Comparison of ENCODE assay signal across 23 cellular contexts in genomic region chr15:83854950-83855707, GRCh38.
DNase-seq lines count a peak whose midpoint lies in the region; ATAC-seq, FAIRE-seq and TF ChIP-seq lines count a peak whose summit lies in the region.
"Had no signal": no experiment of that assay in that cellular context is flagged by ENCODE, and none has a peak within 500 bp of the region (broad histone marks: within the 10 kb centered on the region; RNA-seq: fewer than 3 reads in every experiment).

No MANE protein-coding gene starts in this region.

- H3K4me2 ChIP-seq in GM23338, result no peak overlapping the region

- H3K27me3 ChIP-seq in GM23338 (ENCODE audit: insufficient read depth) (no peaks in the 10 kb centered on the region), pancreas (no peaks in the 10 kb centered on the region), gastroesophageal sphincter (no peaks in the 10 kb centered on the region)
- H3K27me3 ChIP-seq: gastrocnemius medialis, thyroid gland had no signal

- DNase-seq in GM23338 (ENCODE audit: low spot score) (no peak), NCI-H2227 treated with DMSO at 0.1 percent for 48 hours (lab: John Stamatoyannopoulos, UW) (peak; percentile 29), fibroblast of villous mesenchyme (ENCODE audit: low read depth) (peak; percentile 41), pancreas (peak in 2 of 6 donors; percentile 50 to 61), GM13976 (ENCODE audit: low spot score) (no peak)
- no peak for DNase-seq in activated CD4-positive, alpha-beta T cell treated with anti-CD3 and anti-CD28 coated beads for 4 hours
- DNase-seq: activated B cell treated with CpG ODN at 0.5 μM for 24 hours; activated CD8-positive, alpha-beta memory T cell treated with anti-CD3 and anti-CD28 coated beads for 24 hours; activated T-cell treated with anti-CD3 and anti-CD28 coated beads, Interleukin-2, amount 50 U/mL, for 72 hours; cortex of kidney; gastrocnemius medialis; KG1; NCI-H1092; retina; stimulated activated naive B cell treated with anti-CD40 and anti-IgM and Interleukin-4, amounts not matched to agents 10 μg/mL and 1 μg/mL and 100 μg/mL, for 72 hours; thyroid gland had no signal

- no peak overlapping the region for H3K27ac ChIP-seq in GM23338 (ENCODE audit: low read depth)
- H3K27ac ChIP-seq in pancreas, result peak overlapping the region; percentile 9 to 79 (median 68)
- H3K27ac ChIP-seq in gastroesophageal sphincter, result peak overlapping the region in 2 of 4 donors; percentile 12 to 18
- H3K27ac ChIP-seq: gastrocnemius medialis, GM23248, PC-9, SK-N-MC, thyroid gland had no signal

- H3K36me3 Mint-ChIP-seq in GM23338 (ENCODE audit: low read depth), result peaks cover 4% of the 10 kb centered on the region; the same call in 1 of the 3 replicates
- H3K36me3 Mint-ChIP-seq: activated naive CD4-positive, alpha-beta T cell treated with anti-CD3 and anti-CD28 coated beads, Interleukin-2, amount 50 U/mL, for 72 hours; stimulated activated naive B cell treated with anti-CD40 and anti-IgM and Interleukin-4, amounts not matched to agents 10 μg/mL and 1 μg/mL and 100 μg/mL, for 72 hours had no signal

- no peak for TF ChIP-seq POLR2A in gastroesophageal sphincter (IDR thresholded peaks at IDR 0.05)

- H3K27me3 Mint-ChIP-seq in GM23338 (ENCODE audit: insufficient read depth, low read depth, poor library complexity), result no peaks in the 10 kb centered on the region
- H3K27me3 Mint-ChIP-seq: stimulated activated naive B cell treated with anti-CD40 and anti-IgM and Interleukin-4, amounts not matched to agents 10 μg/mL and 1 μg/mL and 100 μg/mL, for 72 hours had no signal

- H3F3A ChIP-seq in GM23338 (replicated peaks; ENCODE audit: low read depth), result no peaks in the 10 kb centered on the region

- H3K4me1 ChIP-seq in GM23338 (ENCODE audit: insufficient read depth) (no peaks in the 10 kb centered on the region), pancreas (peaks cover 0 to 17% (median 17%) of the 10 kb centered on the region in 3 donors), gastroesophageal sphincter (peaks cover 3 to 49% (median 7%) of the 10 kb centered on the region in 3 donors)
- H3K4me1 ChIP-seq: gastrocnemius medialis, thyroid gland had no signal

- H3K9me3 Mint-ChIP-seq in GM23338, result peaks cover 6% of the 10 kb centered on the region
- H3K9me3 Mint-ChIP-seq: activated naive CD4-positive, alpha-beta T cell treated with anti-CD3 and anti-CD28 coated beads, Interleukin-2, amount 50 U/mL, for 72 hours; activated T-cell treated with anti-CD3 and anti-CD28 coated beads, Interleukin-2, amount 50 U/mL, for 72 hours; stimulated activated naive B cell treated with anti-CD40 and anti-IgM and Interleukin-4, amounts not matched to agents 10 μg/mL and 1 μg/mL and 100 μg/mL, for 72 hours; T-helper 2 cell treated with Interferon-gamma antibody and Interleukin-4, amounts not matched to agents 5 μg/mL and 100 μg/mL, for 36 hours had no signal

- no peak overlapping the region for H3K27ac Mint-ChIP-seq in GM23338
- H3K27ac Mint-ChIP-seq: activated B cell treated with CpG ODN at 0.5 μM for 24 hours; activated naive CD4-positive, alpha-beta T cell treated with anti-CD3 and anti-CD28 coated beads, Interleukin-2, amount 50 U/mL, for 72 hours; stimulated activated naive B cell treated with anti-CD40 and anti-IgM and Interleukin-4, amounts not matched to agents 10 μg/mL and 1 μg/mL and 100 μg/mL, for 72 hours; T-helper 2 cell treated with Interferon-gamma antibody and Interleukin-4, amounts not matched to agents 5 μg/mL and 100 μg/mL, for 36 hours had no signal

- in situ Hi-C loops in GM13976 (cut with MboI; ENCODE audit: low sequenced_read_pairs, unreplicated experiment), result no loop called here

- 0 out of 2 replicates have a peak overlapping the region, but pooled peaks have one; percentile 38 for H2AFZ ChIP-seq in GM23338
- H2AFZ ChIP-seq: GM23248, PC-9 had no signal

- H3K4me3 Mint-ChIP-seq in GM23338, result no peak overlapping the region
- H3K4me3 Mint-ChIP-seq: activated B cell treated with CpG ODN at 0.5 μM for 24 hours; activated T-cell treated with anti-CD3 and anti-CD28 coated beads, Interleukin-2, amount 50 U/mL, for 72 hours; stimulated activated naive B cell treated with anti-CD40 and anti-IgM and Interleukin-4, amounts not matched to agents 10 μg/mL and 1 μg/mL and 100 μg/mL, for 72 hours; T-helper 2 cell treated with Interferon-gamma antibody and Interleukin-4, amounts not matched to agents 5 μg/mL and 100 μg/mL, for 36 hours had no signal

- H4K20me1 ChIP-seq in GM23338 (replicated peaks; ENCODE audit: insufficient read depth), result no peaks in the 10 kb centered on the region

- H3K79me2 ChIP-seq in GM23338 (replicated peaks; ENCODE audit: insufficient read depth), result no peaks in the 10 kb centered on the region

- H3K36me3 ChIP-seq in GM23338 (ENCODE audit: insufficient read depth), result no peaks in the 10 kb centered on the region
- H3K36me3 ChIP-seq in pancreas, result no peaks in the 10 kb centered on the region
- H3K36me3 ChIP-seq in gastroesophageal sphincter, result no peaks in the 10 kb centered on the region
- H3K36me3 ChIP-seq: gastrocnemius medialis, thyroid gland had no signal

- intact Hi-C loops in pancreas (cut with DNase I), result no loop called here

- no peak overlapping the region for H3K4me3 ChIP-seq in GM23338
- H3K4me3 ChIP-seq in fibroblast of villous mesenchyme (ENCODE audit: low read depth, low read length), result no peak overlapping the region
- H3K4me3 ChIP-seq in pancreas, result no peak overlapping the region
- H3K4me3 ChIP-seq in gastroesophageal sphincter, result no peak overlapping the region
- H3K4me3 ChIP-seq: gastrocnemius medialis, GM23248, PC-9, SK-N-MC, thyroid gland had no signal

- TF ChIP-seq EP300 in gastroesophageal sphincter (IDR thresholded peaks at IDR 0.05), result no peak

- no peak for ATAC-seq in GM23338
- ATAC-seq in pancreas, result peak; percentile 85 to 93 (median 88)
- no peak for ATAC-seq in gastroesophageal sphincter
- ATAC-seq: gastrocnemius medialis; stimulated activated naive B cell treated with anti-CD40 and anti-IgM and Interleukin-4, amounts not matched to agents 10 μg/mL and 1 μg/mL and 100 μg/mL, for 72 hours had no signal

- H3K9me3 ChIP-seq in pancreas, result no peaks in the 10 kb centered on the region
- no peaks in the 10 kb centered on the region for H3K9me3 ChIP-seq in gastroesophageal sphincter
- H3K9me3 ChIP-seq: gastrocnemius medialis, thyroid gland had no signal

- TF ChIP-seq CTCF in GM23338 (conservative IDR thresholded peaks at IDR 0.05; ENCODE audit: low read depth in 2 of 2), result no peak
- TF ChIP-seq CTCF in fibroblast of villous mesenchyme (IDR thresholded peaks at IDR 0.05; ENCODE audit: insufficient read depth, low read depth, low read length), result no peak
- TF ChIP-seq CTCF in pancreas (IDR thresholded peaks at IDR 0.05), result no peak
- TF ChIP-seq CTCF in GM13976 (IDR thresholded peaks at IDR 0.05; ENCODE audit: borderline replicate concordance, control extremely low read depth, extremely low read depth, insufficient read depth, missing control alignments), result no peak
- no peak for TF ChIP-seq CTCF in gastroesophageal sphincter (IDR thresholded peaks at IDR 0.05)

- no peaks in the 10 kb centered on the region for H3K4me1 Mint-ChIP-seq in GM23338
- H3K4me1 Mint-ChIP-seq: activated B cell treated with CpG ODN at 0.5 μM for 24 hours; stimulated activated naive B cell treated with anti-CD40 and anti-IgM and Interleukin-4, amounts not matched to agents 10 μg/mL and 1 μg/mL and 100 μg/mL, for 72 hours had no signal

- H3K9me2 ChIP-seq in GM23338 (ENCODE audit: insufficient read depth), result 0 out of 2 replicates have a peak, but pooled peaks cover 4% of the 10 kb centered on the region

- 36 to 45% methylated on average over 3 of the region's 3 CpGs for WGBS in pancreas, 2 donors
- WGBS in gastroesophageal sphincter (ENCODE audit: low coverage in 1 of 2), 2 donors, result 44 to 58% methylated on average over 3 of the region's 3 CpGs

- no peak for FAIRE-seq in pancreas (lab: Jason Lieb, UNC)
- FAIRE-seq: endothelial cell of umbilical vein had no signal

TF ChIP-seq in GM23338, 12 proteins besides CTCF, POLR2A, EP300 and RAD21 (continues in another document):
- TF ChIP-seq, protein P1, sequence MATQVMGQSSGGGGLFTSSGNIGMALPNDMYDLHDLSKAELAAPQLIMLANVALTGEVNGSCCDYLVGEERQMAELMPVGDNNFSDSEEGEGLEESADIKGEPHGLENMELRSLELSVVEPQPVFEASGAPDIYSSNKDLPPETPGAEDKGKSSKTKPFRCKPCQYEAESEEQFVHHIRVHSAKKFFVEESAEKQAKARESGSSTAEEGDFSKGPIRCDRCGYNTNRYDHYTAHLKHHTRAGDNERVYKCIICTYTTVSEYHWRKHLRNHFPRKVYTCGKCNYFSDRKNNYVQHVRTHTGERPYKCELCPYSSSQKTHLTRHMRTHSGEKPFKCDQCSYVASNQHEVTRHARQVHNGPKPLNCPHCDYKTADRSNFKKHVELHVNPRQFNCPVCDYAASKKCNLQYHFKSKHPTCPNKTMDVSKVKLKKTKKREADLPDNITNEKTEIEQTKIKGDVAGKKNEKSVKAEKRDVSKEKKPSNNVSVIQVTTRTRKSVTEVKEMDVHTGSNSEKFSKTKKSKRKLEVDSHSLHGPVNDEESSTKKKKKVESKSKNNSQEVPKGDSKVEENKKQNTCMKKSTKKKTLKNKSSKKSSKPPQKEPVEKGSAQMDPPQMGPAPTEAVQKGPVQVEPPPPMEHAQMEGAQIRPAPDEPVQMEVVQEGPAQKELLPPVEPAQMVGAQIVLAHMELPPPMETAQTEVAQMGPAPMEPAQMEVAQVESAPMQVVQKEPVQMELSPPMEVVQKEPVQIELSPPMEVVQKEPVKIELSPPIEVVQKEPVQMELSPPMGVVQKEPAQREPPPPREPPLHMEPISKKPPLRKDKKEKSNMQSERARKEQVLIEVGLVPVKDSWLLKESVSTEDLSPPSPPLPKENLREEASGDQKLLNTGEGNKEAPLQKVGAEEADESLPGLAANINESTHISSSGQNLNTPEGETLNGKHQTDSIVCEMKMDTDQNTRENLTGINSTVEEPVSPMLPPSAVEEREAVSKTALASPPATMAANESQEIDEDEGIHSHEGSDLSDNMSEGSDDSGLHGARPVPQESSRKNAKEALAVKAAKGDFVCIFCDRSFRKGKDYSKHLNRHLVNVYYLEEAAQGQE (IDR thresholded peaks at IDR 0.05; ENCODE audit: unreplicated experiment), result no peak
- TF ChIP-seq POLR2AphosphoS5 (IDR thresholded peaks at IDR 0.05; ENCODE audit: low read depth), result no peak
- no peak for TF ChIP-seq ETS1 (IDR thresholded peaks at IDR 0.05)
- TF ChIP-seq EZH2 (IDR thresholded peaks at IDR 0.05; ENCODE audit: low read depth, unreplicated experiment), result no peak

Comparison
In these comparisons a context has a peak if more than half of its experiments do, and no peak if none do; other contexts are left out.
1. ATAC-seq: peak in pancreas (4 of 4); none in GM23338 (single experiment) and gastroesophageal sphincter (single experiment).
2. DNase-seq: peak in NCI-H2227 treated with DMSO at 0.1 percent for 48 hours (single experiment) and fibroblast of villous mesenchyme (single experiment); none in GM23338 (single experiment), GM13976 (single experiment) and activated CD4-positive, alpha-beta T cell treated with anti-CD3 and anti-CD28 coated beads for 4 hours (0 of 2).